17 cellular contexts compared by ENCODE assay signal in genomic region chr13:27018882-27019281, GRCh38.
DNase-seq lines count a peak whose midpoint lies in the region; ATAC-seq and TF ChIP-seq lines count a peak whose summit lies in the region.
"Had no signal": no experiment of that assay in that cellular context is flagged by ENCODE, and none has a peak within 500 bp of the region (broad histone marks: within the 10 kb centered on the region; RNA-seq: fewer than 3 reads in every experiment).

No MANE protein-coding gene starts in this region.

- H3K9me3 ChIP-seq in stomach (no peaks in the 10 kb centered on the region), mucosa of descending colon (no peaks in the 10 kb centered on the region)
- H3K9me3 ChIP-seq: Peyer's patch, SK-N-SH had no signal

- peak overlapping the region; percentile 88 for H2AFZ ChIP-seq in GM23338

- peak overlapping the region; percentile 53 for H3K4me2 ChIP-seq in GM23338
- H3K4me2 ChIP-seq: SK-N-SH had no signal

- H3F3A ChIP-seq in GM23338 (replicated peaks; ENCODE audit: low read depth) = no peaks in the 10 kb centered on the region

- peaks cover 8% of the 10 kb centered on the region for H3K27me3 Mint-ChIP-seq in GM23338 (ENCODE audit: insufficient read depth, low read depth, poor library complexity)

- H3K4me1 ChIP-seq in GM23338 (ENCODE audit: insufficient read depth) = peaks cover 17% of the 10 kb centered on the region
- H3K4me1 ChIP-seq in stomach = peaks cover 30 to 56% (median 37%) of the 10 kb centered on the region in 4 donors
- peaks cover 16% of the 10 kb centered on the region for H3K4me1 ChIP-seq in mucosa of descending colon (ENCODE audit: low read depth)

- WGBS in stomach, 5 donors = 55 to 74% (median 72%) methylated on average over 5 of the region's 5 CpGs

- no peak for TF ChIP-seq EP300 in stomach (IDR thresholded peaks at IDR 0.05)

- no peak overlapping the region for H3K27ac Mint-ChIP-seq in GM23338

- H3K27ac ChIP-seq in GM23338 (ENCODE audit: low read depth) = no peak overlapping the region
- peak overlapping the region; percentile 77 for H3K27ac ChIP-seq in VCaP
- H3K27ac ChIP-seq in stomach = peak overlapping the region in 3 of 5 donors; percentile 33 to 67 (median 62)
- no peak overlapping the region for H3K27ac ChIP-seq in caudate nucleus (ENCODE audit: low read depth, low read length)

- H3K4me3 ChIP-seq in GM23338 = no peak overlapping the region
- H3K4me3 ChIP-seq in stomach = no peak overlapping the region
- no peak overlapping the region for H3K4me3 ChIP-seq in mucosa of descending colon
- H3K4me3 ChIP-seq: Peyer's patch had no signal

- no peaks in the 10 kb centered on the region for H4K20me1 ChIP-seq in GM23338 (replicated peaks; ENCODE audit: insufficient read depth)

- intact Hi-C loops in stomach (cut with DNase I; ENCODE audit: low total_unique reads) (no loop called here), mucosa of descending colon (cut with DNase I, micrococcal nuclease) (no loop called here)

- no peaks in the 10 kb centered on the region for H3K79me2 ChIP-seq in GM23338 (replicated peaks; ENCODE audit: insufficient read depth)

- H3K27me3 ChIP-seq in GM23338 (ENCODE audit: insufficient read depth) = no peaks in the 10 kb centered on the region
- no peaks in the 10 kb centered on the region for H3K27me3 ChIP-seq in stomach
- H3K27me3 ChIP-seq: Peyer's patch had no signal

- ATAC-seq in GM23338 = peak; percentile 45
- peak; percentile 61 for ATAC-seq in left lobe of liver
- ATAC-seq in GM18520 (IDR thresholded peaks at IDR 0.05; ENCODE audit: unreplicated experiment) = no peak
- no peak for ATAC-seq in GM21526 (IDR thresholded peaks at IDR 0.05; ENCODE audit: low FRiP score, unreplicated experiment)
- no peak for ATAC-seq in mucosa of descending colon

- no peak overlapping the region for H3K4me3 Mint-ChIP-seq in GM23338

- TF ChIP-seq CTCF in GM23338 (conservative IDR thresholded peaks at IDR 0.05; ENCODE audit: low read depth in 2 of 2) (no peak), VCaP (conservative IDR thresholded peaks at IDR 0.05) (no peak), stomach (IDR thresholded peaks at IDR 0.05) (no peak), mucosa of descending colon (IDR thresholded peaks at IDR 0.05) (no peak)

- peaks cover 3% of the 10 kb centered on the region; the same call in 2 of the 3 replicates for H3K36me3 Mint-ChIP-seq in GM23338 (ENCODE audit: low read depth)

- DNase-seq in GM23338 (ENCODE audit: low spot score) (peak; percentile 63), left lobe of liver (ENCODE audit: low spot score) (no peak), stomach (no peak), caudate nucleus (lab: John Stamatoyannopoulos, UW) (no peak), mucosa of descending colon (no peak)
- DNase-seq: Kasumi-1, NCI-H1105 treated with DMSO at 0.1 percent for 48 hours, NCI-H1930, NCI-H2171, NCI-H446 treated with DMSO at 0.1 percent for 48 hours, NCI-H82, Peyer's patch, Right ventricle myocardium superior, SK-N-SH had no signal

- no peak for TF ChIP-seq POLR2A in stomach (IDR thresholded peaks at IDR 0.05)

- peaks cover 6% of the 10 kb centered on the region for H3K9me3 Mint-ChIP-seq in GM23338

- H3K4me1 Mint-ChIP-seq in GM23338 = peaks cover 22% of the 10 kb centered on the region

- no peaks in the 10 kb centered on the region for H3K36me3 ChIP-seq in GM23338 (ENCODE audit: insufficient read depth)
- no peaks in the 10 kb centered on the region for H3K36me3 ChIP-seq in stomach
- no peaks in the 10 kb centered on the region for H3K36me3 ChIP-seq in mucosa of descending colon (ENCODE audit: low read depth)
- H3K36me3 ChIP-seq: Peyer's patch had no signal

- H3K9me2 ChIP-seq in GM23338 (ENCODE audit: insufficient read depth) = no peaks in the 10 kb centered on the region
- H3K9me2 ChIP-seq: SK-N-SH had no signal

TF ChIP-seq in GM23338, 12 proteins besides CTCF, POLR2A, EP300 and RAD21 (continues in another document):
- no peak for TF ChIP-seq STAT1 (IDR thresholded peaks at IDR 0.05; ENCODE audit: unreplicated experiment)
- no peak for TF ChIP-seq EZH2 (IDR thresholded peaks at IDR 0.05; ENCODE audit: low read depth, unreplicated experiment)
- no peak for TF ChIP-seq ZNF462 (CRISPR knock-in tag; IDR thresholded peaks at IDR 0.05)
- TF ChIP-seq ZNF114 (CRISPR knock-in tag; IDR thresholded peaks at IDR 0.05) = no peak
- no peak for TF ChIP-seq NANOG (IDR thresholded peaks at IDR 0.05; ENCODE audit: borderline replicate concordance)
- TF ChIP-seq ZNF331 (CRISPR knock-in tag; IDR thresholded peaks at IDR 0.05; ENCODE audit: low read depth) = no peak
- TF ChIP-seq REST (IDR thresholded peaks at IDR 0.05; ENCODE audit: unreplicated experiment) = no peak

Comparison
In these comparisons a context has a peak if more than half of its experiments do, and no peak if none do; other contexts are left out.
1. ATAC-seq: peak in GM23338 (single experiment) and left lobe of liver (single experiment); none in GM18520 (single experiment), GM21526 (single experiment) and mucosa of descending colon (single experiment).
2. H3K27ac ChIP-seq: peak in VCaP (single experiment) and stomach (3 of 5); none in GM23338 (single experiment) and caudate nucleus (single experiment).